14 cellular contexts compared by ENCODE assay signal in the genomic region with DNA sequence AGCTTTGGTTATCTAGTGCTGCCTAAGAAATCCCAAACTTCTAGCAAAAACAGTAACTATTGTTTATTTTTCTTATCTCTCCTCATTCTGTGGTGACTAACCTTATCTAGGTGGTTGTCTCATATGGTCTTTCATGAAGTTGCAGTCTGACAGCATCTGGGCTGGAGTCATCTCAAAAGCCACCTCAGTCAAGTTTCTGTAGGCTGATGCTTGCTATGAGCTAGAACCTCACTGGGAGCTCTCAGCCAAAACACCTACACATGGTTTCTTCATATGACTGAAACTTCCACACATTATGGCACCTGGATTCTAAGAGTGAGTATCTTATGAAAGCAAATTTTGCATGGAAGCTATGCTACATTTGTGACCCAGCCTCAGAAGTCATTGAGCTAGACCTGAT.
A peak's percentile ranks its signal among the peaks of the same experiment; 100 is the strongest.
DNase-seq lines count a peak whose midpoint lies in the region; ATAC-seq, FAIRE-seq and TF ChIP-seq lines count a peak whose summit lies in the region.
"Had no signal": no experiment of that assay in that cellular context is flagged by ENCODE, and none has a peak within 500 bp of the region (broad histone marks: within the 10 kb centered on the region; RNA-seq: fewer than 3 reads in every experiment).

No MANE protein-coding gene starts in this region.

- ATAC-seq in GM18861 (IDR thresholded peaks at IDR 0.05; ENCODE audit: unreplicated experiment) (peak; percentile 82), GM21381 (IDR thresholded peaks at IDR 0.05; ENCODE audit: unreplicated experiment) (peak; percentile 83), HG03039 (IDR thresholded peaks at IDR 0.05; ENCODE audit: unreplicated experiment) (peak; percentile 99)
- ATAC-seq: CD8-positive, alpha-beta T cell; naive thymus-derived CD8-positive, alpha-beta T cell had no signal

- no peak overlapping the region for H3K4me3 ChIP-seq in brain microvascular endothelial cell (ENCODE audit: low read depth, low read length)
- H3K4me3 ChIP-seq in osteoblast (ENCODE audit: insufficient read depth, low read length) = no peak overlapping the region

- H3K27me3 ChIP-seq in brain microvascular endothelial cell (replicated peaks) (no peaks in the 10 kb centered on the region), osteoblast (ENCODE audit: insufficient read depth, low read length) (no peaks in the 10 kb centered on the region)

- H3K9me3 ChIP-seq in osteoblast (ENCODE audit: low read depth, low read length) = no peaks in the 10 kb centered on the region

- no peaks in the 10 kb centered on the region for H4K20me1 ChIP-seq in osteoblast (ENCODE audit: insufficient read depth, low read length)

- no peaks in the 10 kb centered on the region for H3K36me3 ChIP-seq in brain microvascular endothelial cell (replicated peaks)
- H3K36me3 ChIP-seq in osteoblast (ENCODE audit: insufficient read depth, low read length) = no peaks in the 10 kb centered on the region

- H2AFZ ChIP-seq in osteoblast (ENCODE audit: low read length) = no peak overlapping the region

- TF ChIP-seq CTCF in brain microvascular endothelial cell (IDR thresholded peaks at IDR 0.05; ENCODE audit: low read depth, low read length, missing control alignments) (no peak), osteoblast (IDR thresholded peaks at IDR 0.05; ENCODE audit: extremely low read depth, low read depth, low read length) (no peak)

- in situ Hi-C loops in brain microvascular endothelial cell (cut with HindIII; ENCODE audit: low pct_ligation_motif_present, low sequenced_read_pairs) = no loop called here

- FAIRE-seq in RCC 7860 (lab: Jason Lieb, UNC) = no peak
- FAIRE-seq: keratinocyte had no signal

- no peak overlapping the region for H3K4me2 ChIP-seq in osteoblast (ENCODE audit: insufficient read depth, low read length)

- H3K79me2 ChIP-seq in osteoblast (ENCODE audit: insufficient read depth, low read length) = no peaks in the 10 kb centered on the region

- DNase-seq in brain microvascular endothelial cell = peak; percentile 12
- DNase-seq in osteoblast (ENCODE audit: insufficient read length, low spot score, missing footprints) = no peak
- DNase-seq in NK-92 treated with Interleukin-12 subunit alpha and Interleukin-12 subunit beta, amount 100 ng/mL, for 24 hours (lab: John Stamatoyannopoulos, UW) = no peak
- no peak for DNase-seq in RCC 7860 (ENCODE audit: low spot score)
- DNase-seq in EL = no peak
- DNase-seq: CD8-positive, alpha-beta T cell; central memory CD4-positive, alpha-beta T cell; naive thymus-derived CD8-positive, alpha-beta T cell; stimulated activated CD8-positive, alpha-beta memory T cell treated with anti-CD3 and anti-CD28 coated beads, Interleukin-4, amount 100 ng/mL, for 48 hours had no signal

- no peaks in the 10 kb centered on the region for H3K4me1 ChIP-seq in osteoblast (ENCODE audit: insufficient read depth, low read length)

- H3K27ac ChIP-seq in brain microvascular endothelial cell (no peak overlapping the region), osteoblast (ENCODE audit: low read depth, low read length) (no peak overlapping the region)
- H3K27ac ChIP-seq: VCaP had no signal
